28 cellular contexts compared by ENCODE assay signal in the genomic region with DNA sequence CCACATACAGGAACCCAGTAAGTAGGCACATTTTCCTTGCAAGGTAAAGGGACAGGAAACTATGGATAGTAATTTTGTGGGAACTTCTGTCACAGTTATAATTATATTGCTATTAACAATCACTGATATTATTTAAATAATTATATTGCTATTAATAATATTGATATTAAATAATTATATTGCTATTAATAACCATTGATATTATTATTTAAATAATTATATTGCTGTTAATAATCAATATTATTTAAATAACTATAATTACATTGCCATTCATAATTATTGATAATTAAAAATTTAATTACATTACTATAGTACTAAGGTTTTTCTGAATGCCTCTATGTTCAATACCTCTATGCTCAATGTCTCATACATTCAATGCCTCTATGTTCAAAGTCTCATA.
"Had no signal": no experiment of that assay in that cellular context is flagged by ENCODE, and none has a peak within 500 bp of the region (broad histone marks: within the 10 kb centered on the region; RNA-seq: fewer than 3 reads in every experiment).

No MANE protein-coding gene starts in this region.

- H3K4me1 ChIP-seq: esophagus squamous epithelium had no signal

- H3K4me3 ChIP-seq: esophagus squamous epithelium had no signal

- H3K9me3 ChIP-seq: esophagus squamous epithelium had no signal

- H3K27ac ChIP-seq: brain microvascular endothelial cell, epithelial cell of prostate, esophagus squamous epithelium, VCaP had no signal

- DNase-seq: activated B cell treated with CpG ODN at 0.5 μM for 24 hours; activated CD4-positive, alpha-beta T cell treated with anti-CD3 and anti-CD28 coated beads for 48 hours; activated CD4-positive, alpha-beta T cell treated with anti-CD3 and anti-CD28 coated beads, Interleukin-2, amount 50 U/mL, for 1 hour; activated CD4-positive, alpha-beta T cell treated with anti-CD3 and anti-CD28 coated beads, Interleukin-2, amount 50 U/mL, for 48 hours; activated CD8-positive, alpha-beta memory T cell treated with anti-CD3 and anti-CD28 coated beads for 24 hours; activated CD8-positive, alpha-beta T cell treated with anti-CD3 and anti-CD28 coated beads for 36 hours; activated effector memory CD4-positive, alpha-beta T cell treated with Interleukin-2 at 50 U/mL for 16 hours; activated gamma-delta T cell treated with Interleukin-2 at 50 U/mL for 16 hours; activated naive CD4-positive, alpha-beta T cell treated with anti-CD3 and anti-CD28 coated beads, Interleukin-2, amount 50 U/mL, for 16 hours; activated naive CD4-positive, alpha-beta T cell treated with Interleukin-2 at 50 U/mL for 16 hours; activated T-cell treated with anti-CD3 and anti-CD28 coated beads, Interleukin-2, amount 50 U/mL, for 4 hours; amniotic stem cell; anterior cingulate cortex; brain microvascular endothelial cell; cortex of kidney; dermis blood vessel endothelial cell; effector CD4-positive, alpha-beta T cell; effector memory CD8-positive, alpha-beta T cell; esophagus squamous epithelium; foreskin melanocyte; T-helper 2 cell had no signal

- H3K36me3 ChIP-seq: brain microvascular endothelial cell, esophagus squamous epithelium had no signal

- H3K27me3 ChIP-seq: brain microvascular endothelial cell, esophagus squamous epithelium had no signal

- FAIRE-seq: astrocyte, bronchial epithelial cell, endothelial cell of umbilical vein had no signal

- ATAC-seq: activated CD4-positive, CD25-positive, alpha-beta regulatory T cell treated with anti-CD3 and anti-CD28 coated beads, Interleukin-2, amount 50 U/mL, for 24 hours; activated CD8-positive, alpha-beta T cell treated with anti-CD3 and anti-CD28 coated beads for 36 hours; activated T-cell treated with anti-CD3 and anti-CD28 coated beads, Interleukin-2, amount 50 U/mL, for 4 hours; activated T-helper 17 cell treated with anti-CD3 and anti-CD28 coated beads, Interleukin-2, amount 50 U/mL, for 72 hours; effector memory CD8-positive, alpha-beta T cell had no signal
